ENCODE assay signal across 1 cellular context in genomic region chrX:48957827-48958634, GRCh38.
TF ChIP-seq lines count a peak whose summit lies in the region.

No MANE protein-coding gene starts in this region.

TF ChIP-seq in IMR-90, 13 proteins besides CTCF, POLR2A, EP300 and RAD21:
- TF ChIP-seq CEBPB (IDR thresholded peaks at IDR 0.05; ENCODE audit: low read depth, low read length) (peak; percentile 95), USF2 (IDR thresholded peaks at IDR 0.05; ENCODE audit: low read depth, low read length) (no peak), MAZ (IDR thresholded peaks at IDR 0.05; ENCODE audit: borderline replicate concordance, low read depth, low read length) (peak; percentile 15; the same call in 1 of the 2 replicates), MAFK (IDR thresholded peaks at IDR 0.05; ENCODE audit: low read depth, low read length) (no peak), BHLHE40 (IDR thresholded peaks at IDR 0.05; ENCODE audit: low read depth, low read length) (no peak), RFX5 (IDR thresholded peaks at IDR 0.05; ENCODE audit: low read depth, low read length) (peak; percentile 83), RCOR1 (IDR thresholded peaks at IDR 0.05; ENCODE audit: insufficient replicate concordance, low read length) (no peak), CHD1 (IDR thresholded peaks at IDR 0.05; ENCODE audit: low read depth, low read length) (no peak), MXI1 (IDR thresholded peaks at IDR 0.05; ENCODE audit: borderline replicate concordance, low read depth, low read length) (no peak), ELK1 (IDR thresholded peaks at IDR 0.05; ENCODE audit: borderline replicate concordance, low read depth, low read length) (peak; percentile 53; the same call in 1 of the 2 replicates), FOS (IDR thresholded peaks at IDR 0.05; ENCODE audit: low read depth, low read length) (no peak)
